In genomic region chr6:79076881-79077641, GRCh38 we compare ENCODE assay signal across 8 cellular contexts. TPM values are rescaled to one million over a fixed set of nuclear protein-coding genes. Genes with fewer than 3 reads are reported as not detected.
DNase-seq lines count a peak whose midpoint lies in the region; ATAC-seq and TF ChIP-seq lines count a peak whose summit lies in the region.

No MANE protein-coding gene starts in this region.

- H3K27me3 ChIP-seq in PC-3 (ENCODE audit: low read length), result no peaks in the 10 kb centered on the region
- no peaks in the 10 kb centered on the region for H3K27me3 ChIP-seq in esophagus (ENCODE audit: control insufficient read depth in 1 of 2, insufficient read depth in 2 of 2, low read length in 2 of 2)
- no peaks in the 10 kb centered on the region for H3K27me3 ChIP-seq in muscle layer of colon (ENCODE audit: control insufficient read depth in 1 of 2, insufficient read depth in 2 of 2, low read length in 2 of 2)

- POLR2A ChIA-PET in PC-3 (lab: Charles Lee; ENCODE audit: unreplicated experiment), result interaction anchor here (0.6 kb wide), 2 partner anchors 25 to 498 kb away, joined by 3 read pairs; no protein-coding TSS in a partner anchor

- peaks cover 51% of the 10 kb centered on the region for H3K4me1 Mint-ChIP-seq in activated T-cell treated with anti-CD3 and anti-CD28 coated beads, Interleukin-2, amount 50 U/mL, for 24 hours (ENCODE audit: low read depth)

- ATAC-seq in GM21717 (IDR thresholded peaks at IDR 0.05; ENCODE audit: unreplicated experiment) (peak; percentile 56), PC-3 (peak; percentile 71)

- BruUV-seq in PC-3 (replicated peaks; lab: Mats Ljungman, UMichigan), result no TSS peak

- no peaks in the 10 kb centered on the region for H3K9me3 ChIP-seq in PC-3 (ENCODE audit: low read length)
- H3K9me3 ChIP-seq in esophagus (ENCODE audit: control insufficient read depth in 2 of 2, insufficient read depth in 1 of 2, low read depth in 1 of 2, low read length in 1 of 2), result no peaks in the 10 kb centered on the region
- no peaks in the 10 kb centered on the region for H3K9me3 ChIP-seq in muscle layer of colon (ENCODE audit: low read length)

- H3K9me2 ChIP-seq in PC-3 (replicated peaks; ENCODE audit: low read length), result no peaks in the 10 kb centered on the region

- H3K4me3 Mint-ChIP-seq in activated T-cell treated with anti-CD3 and anti-CD28 coated beads, Interleukin-2, amount 50 U/mL, for 24 hours, result peak overlapping the region; percentile 86

- 0 to 1% methylated on average over 52 to 78 of the region's 78 CpGs for WGBS in esophagus, 2 donors

- H3K27ac ChIP-seq in PC-3 (ENCODE audit: low read length) (peak overlapping the region; percentile 43), esophagus (ENCODE audit: low read depth in 2 of 2, low read length in 1 of 2) (peak overlapping the region; percentile 96 to 98), muscle layer of colon (ENCODE audit: low read depth, low read length) (peak overlapping the region; percentile 98)

- peaks cover 44% of the 10 kb centered on the region for H3K36me3 Mint-ChIP-seq in activated T-cell treated with anti-CD3 and anti-CD28 coated beads, Interleukin-2, amount 50 U/mL, for 24 hours (ENCODE audit: low read depth)

- CTCF ChIA-PET in PC-3 (lab: Charles Lee), result no interaction called here

- H3K4me3 ChIP-seq in Jurkat, Clone E6-1 (ENCODE audit: low read length), result peak overlapping the region; percentile 80
- H3K4me3 ChIP-seq in PC-3 (ENCODE audit: low read length) (peak overlapping the region; percentile 89), esophagus (ENCODE audit: low read depth in 1 of 2, low read length in 2 of 2) (peak overlapping the region; percentile 72 to 94), muscle layer of colon (ENCODE audit: low read depth in 1 of 2, low read length in 2 of 2) (peak overlapping the region; percentile 68 to 90)

- H2AFZ ChIP-seq in PC-3 (ENCODE audit: low read length), result peak overlapping the region; percentile 79

- H3K36me3 ChIP-seq in PC-3 (ENCODE audit: low read depth, low read length) (no peaks in the 10 kb centered on the region; the same call in 1 of the 2 replicates), esophagus (ENCODE audit: control insufficient read depth in 2 of 2, insufficient read depth in 2 of 2, low read length in 1 of 2) (no peaks in the 10 kb centered on the region), muscle layer of colon (ENCODE audit: insufficient read depth, low read length) (no peaks in the 10 kb centered on the region)

- H3K9ac ChIP-seq in PC-3 (ENCODE audit: low read length) (peak overlapping the region; percentile 71), muscle layer of colon (ENCODE audit: low read length) (peak overlapping the region; percentile 47)

- DNase-seq in DMS53 (lab: John Stamatoyannopoulos, UW) (peak; percentile 94), PC-3 (peak; percentile 87)
- DNase-seq in Jurkat, Clone E6-1 (ENCODE audit: low read depth, low spot score), result peak; percentile 69
- peak; percentile 93 for DNase-seq in activated T-cell treated with anti-CD3 and anti-CD28 coated beads, Interleukin-2, amount 50 U/mL, for 24 hours
- peak; percentile 88 for DNase-seq in stimulated activated CD8-positive, alpha-beta memory T cell treated with anti-CD3 and anti-CD28 coated beads, Interleukin-4, amount 100 ng/mL, for 48 hours

- H3K4me2 ChIP-seq in PC-3 (ENCODE audit: low read length), result peak overlapping the region; percentile 96

- 0 out of 2 replicates have a peak, but pooled peaks cover 9% of the 10 kb centered on the region for H4K20me1 ChIP-seq in PC-3 (ENCODE audit: low read length)

- intact Hi-C loops in PC-3 (cut with micrococcal nuclease), result loop anchor here (1.0 to 10.0 kb wide), 4 partner anchors 98 to 460 kb away; partner anchors contain the start of gene LCA5

- no peaks in the 10 kb centered on the region for H3K9me3 Mint-ChIP-seq in activated T-cell treated with anti-CD3 and anti-CD28 coated beads, Interleukin-2, amount 50 U/mL, for 24 hours

- no peak for TF ChIP-seq CTCF in PC-3 (conservative IDR thresholded peaks at IDR 0.05; ENCODE audit: low read depth, low read length)

- H3K4me1 ChIP-seq in PC-3 (ENCODE audit: insufficient read depth, low read length) (peaks cover 11% of the 10 kb centered on the region; the same call in 1 of the 2 replicates), esophagus (ENCODE audit: control insufficient read depth in 2 of 2, insufficient read depth in 2 of 2, low read length in 1 of 2) (no peaks in the 10 kb centered on the region), muscle layer of colon (ENCODE audit: insufficient read depth, low read length) (peaks cover 40% of the 10 kb centered on the region)

- H3K79me2 ChIP-seq in PC-3 (ENCODE audit: low read length), result peaks cover 50% of the 10 kb centered on the region

- H3K27ac Mint-ChIP-seq in activated T-cell treated with anti-CD3 and anti-CD28 coated beads, Interleukin-2, amount 50 U/mL, for 24 hours, result peak overlapping the region; percentile 95

- H3F3A ChIP-seq in PC-3 (ENCODE audit: low read length, unreplicated experiment), result no peaks in the 10 kb centered on the region

- peaks cover 7% of the 10 kb centered on the region for H3K27me3 Mint-ChIP-seq in activated T-cell treated with anti-CD3 and anti-CD28 coated beads, Interleukin-2, amount 50 U/mL, for 24 hours

RNA-seq across cellular contexts. Expression of gene PHIP, which starts 1.0 kb away (rescaled TPM):
- polyA plus RNA-seq in Jurkat, Clone E6-1 (2012; ENCODE audit: insufficient read depth, insufficient read length), result 14.2 TPM
- total RNA-seq in PC-3 (2014; rRNA removed), result 20.8 and 21.2 TPM in 2 replicates
- 1 to 10 TPM; 4.2 to 8.5 TPM for polyA plus RNA-seq in esophagus

Comparison
In these comparisons a context has a peak if more than half of its experiments do, and no peak if none do; other contexts are left out.
1. Peak in every context shown above with its lines: DNase-seq, ATAC-seq, H3K4me3 ChIP-seq and H3K27ac ChIP-seq.
2. H3K27ac ChIP-seq: peak in every context shown above with its lines; median percentile 98 in muscle layer of colon; 97 in esophagus; 43 in PC-3.